9 cellular contexts compared by ENCODE assay signal in the genomic region with DNA sequence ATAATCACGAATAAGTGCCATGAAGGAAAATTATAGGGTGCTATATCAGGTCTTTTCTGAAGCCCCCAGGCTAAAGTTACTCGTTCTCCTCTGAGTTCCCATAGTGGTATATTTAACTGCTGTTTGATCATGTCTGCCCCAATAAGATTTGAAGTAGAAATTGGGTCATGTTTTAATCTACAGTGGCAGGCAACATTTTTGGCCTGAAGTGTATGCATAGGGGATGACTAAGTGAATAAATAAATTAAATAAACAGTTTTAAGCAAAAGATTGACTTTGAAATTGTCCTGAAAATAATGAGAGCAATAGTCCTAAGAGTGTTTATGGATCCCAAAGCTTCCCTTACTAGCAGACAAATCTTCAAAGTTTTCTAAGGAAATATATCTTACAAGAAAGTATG.
"Had no signal": no experiment of that assay in that cellular context is flagged by ENCODE, and none has a peak within 500 bp of the region (broad histone marks: within the 10 kb centered on the region; RNA-seq: fewer than 3 reads in every experiment).

No MANE protein-coding gene starts in this region.

- H3K4me1 Mint-ChIP-seq: GM23338, H9 had no signal

- H3K4me3 ChIP-seq: GM23248, GM23338, HAP-1 had no signal

- H3K27ac Mint-ChIP-seq: GM23338, H9, HFFc6 had no signal

- H3K27ac ChIP-seq: GM23248 had no signal

- H2AFZ ChIP-seq: GM23248, GM23338 had no signal

- DNase-seq: GM23248, GOT3, H7, H9, HCEC 1CT, HFFc6 had no signal

- H3K9me3 ChIP-seq: HAP-1 had no signal

- H3K36me3 ChIP-seq: HAP-1 had no signal

- ATAC-seq: GM23338, HCT116 had no signal

- H3K4me3 Mint-ChIP-seq: GM23338, H9, HFFc6 had no signal

- H3K9me3 Mint-ChIP-seq: GM23338, H9, HFFc6 had no signal

- H3K9ac ChIP-seq: GM23248 had no signal

- H3K4me2 ChIP-seq: GM23338 had no signal

- H3K4me1 ChIP-seq: HAP-1 had no signal
